ENCODE assay signal across 23 cellular contexts in genomic region chr16:72287646-72288045, GRCh38.
"Had no signal": no experiment of that assay in that cellular context is flagged by ENCODE, and none has a peak within 500 bp of the region (broad histone marks: within the 10 kb centered on the region; RNA-seq: fewer than 3 reads in every experiment).

No MANE protein-coding gene starts in this region.

- H3K9me3 ChIP-seq: gastrocnemius medialis, heart left ventricle, left lung, prostate gland, sigmoid colon, testis, tibial artery had no signal

- H2AFZ ChIP-seq: hepatocyte had no signal

- H3K36me3 ChIP-seq: gastrocnemius medialis, heart left ventricle, left lung, prostate gland, sigmoid colon, tibial artery had no signal

- H3K36me3 Mint-ChIP-seq: stimulated activated effector memory CD8-positive, alpha-beta T cell treated with anti-CD3 and anti-CD28 coated beads, Interleukin-12 subunit alpha, Interleukin-12 subunit beta, amount 100 ng/mL, for 72 hours; type B pancreatic cell had no signal

- ATAC-seq: effector memory CD8-positive, alpha-beta T cell; gastrocnemius medialis; heart left ventricle; left cardiac atrium; left lung; naive thymus-derived CD8-positive, alpha-beta T cell; right cardiac atrium; stimulated activated effector memory CD8-positive, alpha-beta T cell treated with anti-CD3 and anti-CD28 coated beads, Interleukin-12 subunit alpha, Interleukin-12 subunit beta, amount 100 ng/mL, for 72 hours; stimulated activated naive CD8-positive, alpha-beta T cell treated with anti-CD3 and anti-CD28 coated beads, Interleukin-15, Interleukin-2, amounts not matched to agents 100 U/mL and 50 U/mL, for 24 hours had no signal

- H3K27ac ChIP-seq: gastrocnemius medialis, heart left ventricle, hepatocyte, left lung, prostate gland, sigmoid colon, testis, tibial artery had no signal

- H3K27me3 Mint-ChIP-seq: effector memory CD8-positive, alpha-beta T cell; naive thymus-derived CD8-positive, alpha-beta T cell; type B pancreatic cell had no signal

- H3K4me3 ChIP-seq: gastrocnemius medialis, heart left ventricle, hepatocyte, left lung, prostate gland, sigmoid colon, testis, tibial artery had no signal

- H3K27me3 ChIP-seq: gastrocnemius medialis, heart left ventricle, hepatocyte, left lung, sigmoid colon, testis, tibial artery had no signal

- H3K4me1 Mint-ChIP-seq: naive thymus-derived CD8-positive, alpha-beta T cell; stimulated activated effector memory CD8-positive, alpha-beta T cell treated with anti-CD3 and anti-CD28 coated beads, Interleukin-12 subunit alpha, Interleukin-12 subunit beta, amount 100 ng/mL, for 72 hours had no signal

- H3K4me2 ChIP-seq: hepatocyte had no signal

- H3K4me1 ChIP-seq: gastrocnemius medialis, prostate gland, testis had no signal

- H3K4me3 Mint-ChIP-seq: effector memory CD8-positive, alpha-beta T cell; naive thymus-derived CD8-positive, alpha-beta T cell; nephron progenitor cell; stimulated activated effector memory CD8-positive, alpha-beta T cell treated with anti-CD3 and anti-CD28 coated beads, Interleukin-12 subunit alpha, Interleukin-12 subunit beta, amount 100 ng/mL, for 72 hours; type B pancreatic cell had no signal

- H3K27ac Mint-ChIP-seq: effector memory CD8-positive, alpha-beta T cell; naive thymus-derived CD8-positive, alpha-beta T cell; nephron progenitor cell; stimulated activated effector memory CD8-positive, alpha-beta T cell treated with anti-CD3 and anti-CD28 coated beads, Interleukin-12 subunit alpha, Interleukin-12 subunit beta, amount 100 ng/mL, for 72 hours; type B pancreatic cell had no signal

- DNase-seq: cortex of kidney; effector memory CD8-positive, alpha-beta T cell; gastrocnemius medialis; heart left ventricle; left cardiac atrium; left lung; mesendoderm; midbrain; naive thymus-derived CD8-positive, alpha-beta T cell; nephron progenitor cell; nucleus accumbens; right cardiac atrium; sigmoid colon; stimulated activated CD4-positive, alpha-beta T cell treated with anti-CD3 and anti-CD28 coated beads, Interleukin-2, amount 100 ng/mL, for 24 hours; stimulated activated CD4-positive, alpha-beta T cell treated with anti-CD3 and anti-CD28 coated beads, Interleukin-4, amount 100 ng/mL, for 24 hours; stimulated activated naive CD8-positive, alpha-beta T cell treated with anti-CD3 and anti-CD28 coated beads, Interleukin-15, Interleukin-2, amounts not matched to agents 100 U/mL and 50 U/mL, for 24 hours; substantia nigra; testis; tibial artery had no signal

- H3K9me3 Mint-ChIP-seq: effector memory CD8-positive, alpha-beta T cell; naive thymus-derived CD8-positive, alpha-beta T cell; nephron progenitor cell; stimulated activated effector memory CD8-positive, alpha-beta T cell treated with anti-CD3 and anti-CD28 coated beads, Interleukin-12 subunit alpha, Interleukin-12 subunit beta, amount 100 ng/mL, for 72 hours; type B pancreatic cell had no signal
